25 cellular contexts compared by ENCODE assay signal in the genomic region with DNA sequence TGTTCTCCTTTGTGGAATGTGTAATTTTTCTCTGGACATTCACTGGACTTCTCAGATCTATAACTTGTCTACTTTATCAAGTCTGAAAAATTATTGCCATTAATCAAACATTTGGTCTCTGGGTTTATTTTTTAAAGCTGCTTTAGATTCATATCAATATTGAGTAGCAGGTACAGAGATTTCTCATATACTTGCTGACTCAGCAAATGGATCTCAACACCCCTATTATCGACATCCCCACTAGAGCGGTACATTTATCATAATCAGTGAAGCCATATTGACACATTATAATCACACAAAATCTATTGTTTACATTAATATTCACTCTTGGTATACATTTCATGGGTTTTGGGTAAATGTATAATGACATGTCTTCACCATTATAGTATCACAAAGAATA.
DNase-seq lines count a peak whose midpoint lies in the region; ATAC-seq, FAIRE-seq and TF ChIP-seq lines count a peak whose summit lies in the region.
"Had no signal": no experiment of that assay in that cellular context is flagged by ENCODE, and none has a peak within 500 bp of the region (broad histone marks: within the 10 kb centered on the region; RNA-seq: fewer than 3 reads in every experiment).

No MANE protein-coding gene starts in this region.

- H3K9me3 ChIP-seq in A549, result no peaks in the 10 kb centered on the region
- peaks cover 6% of the 10 kb centered on the region for H3K9me3 ChIP-seq in IMR-90 (ENCODE audit: control insufficient read depth, insufficient read depth, low read length)
- H3K9me3 ChIP-seq in K562 (replicated peaks; ENCODE audit: control insufficient read depth, insufficient read depth, low read depth, low read length), result 0 out of 2 replicates have a peak, but pooled peaks cover 2% of the 10 kb centered on the region
- H3K9me3 ChIP-seq: BE2C had no signal

- H3K4me1 ChIP-seq in A549 (no peaks in the 10 kb centered on the region), IMR-90 (ENCODE audit: control insufficient read depth, insufficient read depth, low read length) (no peaks in the 10 kb centered on the region), K562 (replicated peaks in 1 of 2; ENCODE audit: control insufficient read depth in 2 of 2, insufficient read depth in 2 of 2, low read length in 2 of 2) (no peaks in the 10 kb centered on the region)
- H3K4me1 ChIP-seq: BE2C, BLaER1 had no signal

- H3K23ac ChIP-seq in IMR-90 (ENCODE audit: low read depth, low read length), result no peak overlapping the region

- no peak overlapping the region for H2BK20ac ChIP-seq in IMR-90 (ENCODE audit: low read depth, low read length)

- POLR2A ChIA-PET in A549 (lab: Yijun Ruan, JAX) (no interaction called here), IMR-90 (lab: Charles Lee; ENCODE audit: unreplicated experiment) (no interaction called here), K562 (lab: Yijun Ruan, JAX) (no interaction called here)

- no peaks in the 10 kb centered on the region for H3K9me1 ChIP-seq in IMR-90 (ENCODE audit: insufficient read depth, low read length)
- H3K9me1 ChIP-seq in K562 (ENCODE audit: control insufficient read depth, insufficient read depth, low read length), result no peaks in the 10 kb centered on the region

- no peak overlapping the region for H2AK5ac ChIP-seq in IMR-90 (ENCODE audit: low read depth, low read length)

- no peak overlapping the region for H3K4me2 ChIP-seq in A549
- no peak overlapping the region for H3K4me2 ChIP-seq in IMR-90 (ENCODE audit: low read depth, low read length)
- no peak overlapping the region for H3K4me2 ChIP-seq in K562 (ENCODE audit: insufficient read depth, low read length)
- H3K4me2 ChIP-seq: BLaER1 had no signal

- H3K27me3 ChIP-seq in IMR-90 (ENCODE audit: control insufficient read depth, insufficient read depth, low read length) (no peaks in the 10 kb centered on the region), K562 (ENCODE audit: control insufficient read depth in 2 of 2, insufficient read depth in 2 of 2, low read length in 2 of 2) (no peaks in the 10 kb centered on the region)
- H3K27me3 ChIP-seq: BE2C, BLaER1 had no signal

- FAIRE-seq in A549 (lab: Jason Lieb, UNC), result no peak
- no peak for FAIRE-seq in K562 (lab: Jason Lieb, UNC)
- FAIRE-seq: A204.1, GM12878, GM12892, GM18507 had no signal

- no peaks in the 10 kb centered on the region for H3K79me2 ChIP-seq in K562 (ENCODE audit: control insufficient read depth, insufficient read depth, low read length)

- H2AFZ ChIP-seq in IMR-90 (replicated peaks; ENCODE audit: low read length, poor library complexity), result no peak overlapping the region
- H2AFZ ChIP-seq in K562 (ENCODE audit: low read depth, low read length), result no peak overlapping the region

- in situ Hi-C loops in IMR-90 (cut with MboI; ENCODE audit: low sequenced_read_pairs) (no loop called here), K562 (cut with MboI) (no loop called here)

- no peak overlapping the region for H3K56ac ChIP-seq in IMR-90 (ENCODE audit: extremely low read depth, insufficient read depth, low read length)

- no peak for TF ChIP-seq RAD21 in A549 (conservative IDR thresholded peaks at IDR 0.05 in 1 of 2, IDR thresholded peaks at IDR 0.05 in 1 of 2)
- TF ChIP-seq RAD21 in IMR-90 (IDR thresholded peaks at IDR 0.05; ENCODE audit: low read length), result no peak
- no peak for TF ChIP-seq RAD21 in K562 (CRISPR knock-in tag; conservative IDR thresholded peaks at IDR 0.05 in 1 of 2, IDR thresholded peaks at IDR 0.05 in 1 of 2)

- CTCF ChIA-PET in A549 (lab: Yijun Ruan, JAX), result interaction anchor here (0.6 kb wide), 1 partner anchor 81 kb away, joined by 3 read pairs; no protein-coding TSS in a partner anchor
- CTCF ChIA-PET in IMR-90 (lab: Yijun Ruan, JAX), result no interaction called here
- CTCF ChIA-PET in K562 (lab: Yijun Ruan, JAX; ENCODE audit: low intra/inter-chr PET ratio), result no interaction called here

- H3K18ac ChIP-seq in IMR-90 (ENCODE audit: low read depth, low read length), result no peak overlapping the region

- dilution Hi-C loops in IMR-90 (cut with HindIII; ENCODE audit: low sequenced_read_pairs, unreplicated experiment), result no loop called here

- H2AK9ac ChIP-seq in IMR-90 (replicated peaks; ENCODE audit: low read depth, low read length, poor library complexity), result no peak overlapping the region

- H3K79me1 ChIP-seq in IMR-90 (ENCODE audit: low read depth in 1 of 2, low read length in 2 of 2), result no peaks in the 10 kb centered on the region

- no peak for ATAC-seq in A549
- no peak for ATAC-seq in IMR-90 (ENCODE audit: low read depth)
- no peak for ATAC-seq in K562
- no peak for ATAC-seq in HG02642 (IDR thresholded peaks at IDR 0.05; ENCODE audit: poor library complexity, unreplicated experiment)
- no peak for ATAC-seq in HG03139 (IDR thresholded peaks at IDR 0.05; ENCODE audit: unreplicated experiment)
- ATAC-seq: GM12878 had no signal

- no peak overlapping the region for H2BK5ac ChIP-seq in IMR-90 (ENCODE audit: low read depth, low read length, poor library complexity, severe bottlenecking)

- H4K20me1 ChIP-seq in IMR-90 (ENCODE audit: insufficient read depth, low read length), result no peaks in the 10 kb centered on the region
- no peaks in the 10 kb centered on the region for H4K20me1 ChIP-seq in K562 (replicated peaks; ENCODE audit: control insufficient read depth, insufficient read depth, low read length)
- H4K20me1 ChIP-seq: BLaER1 had no signal

- no peak overlapping the region for H3K4ac ChIP-seq in IMR-90 (ENCODE audit: low read depth, low read length)

- no peak for TF ChIP-seq EP300 in A549 (IDR thresholded peaks at IDR 0.05)
- TF ChIP-seq EP300 in K562 (IDR thresholded peaks at IDR 0.05; ENCODE audit: low read length), result no peak

- no peak overlapping the region for H4K8ac ChIP-seq in IMR-90 (ENCODE audit: low read depth in 2 of 2, low read length in 2 of 2)

- no peak overlapping the region for H4K5ac ChIP-seq in IMR-90 (ENCODE audit: low read depth, low read length)

- TF ChIP-seq POLR2A in A549 (IDR thresholded peaks at IDR 0.05; ENCODE audit: low read length) (no peak), IMR-90 (IDR thresholded peaks at IDR 0.05; ENCODE audit: low read depth, low read length) (no peak), K562 (conservative IDR thresholded peaks at IDR 0.05) (no peak)

- H4K91ac ChIP-seq in IMR-90 (ENCODE audit: insufficient read depth, low read depth, low read length), result no peak overlapping the region

- no peak overlapping the region for H2BK120ac ChIP-seq in IMR-90 (ENCODE audit: low read depth, low read length)

- no peak overlapping the region for H3K14ac ChIP-seq in IMR-90 (replicated peaks; ENCODE audit: low read depth, low read length)

- BruUV-seq in IMR-90 (replicated peaks; lab: Mats Ljungman, UMichigan) (no TSS peak), K562 (replicated peaks; lab: Mats Ljungman, UMichigan) (no TSS peak)

- H2BK15ac ChIP-seq in IMR-90 (ENCODE audit: low read depth, low read length), result no peak overlapping the region

- TF ChIP-seq CTCF in A549 (IDR thresholded peaks at IDR 0.05) (no peak), IMR-90 (conservative IDR thresholded peaks at IDR 0.05; ENCODE audit: low read depth, low read length) (no peak), K562 (IDR thresholded peaks at IDR 0.05 in 2 of 3, conservative IDR thresholded peaks at IDR 0.05 in 1 of 3; ENCODE audit: insufficient read depth in 2 of 3, low read depth in 1 of 3, low read length in 3 of 3) (no peak)

- 43% methylated on average over 2 of the region's 2 CpGs for WGBS in A549 (ENCODE audit: missing lambda C conversion rate)
- WGBS in IMR-90 (ENCODE audit: extremely low coverage in 2 of 2, insufficient read length in 1 of 2), 2 experiments, result no CpG with 5 or more reads among the region's 2 CpGs
- 0% methylated on average over 2 of the region's 2 CpGs for WGBS in K562 (ENCODE audit: insufficient coverage, low coverage, missing lambda C conversion rate)

- H3K27ac ChIP-seq in A549, result no peak overlapping the region
- no peak overlapping the region for H3K27ac ChIP-seq in IMR-90 (ENCODE audit: insufficient read depth, low read length)
- H3K27ac ChIP-seq in K562 (ENCODE audit: extremely low read depth, low read depth, low read length), result no peak overlapping the region
- H3K27ac ChIP-seq: BLaER1 had no signal

- DNase-seq in A549 (ENCODE audit: low read depth in 1 of 2, low spot score in 1 of 2) (no peak), IMR-90 (no peak), K562 (ENCODE audit: extremely low read depth in 1 of 4, low spot score in 3 of 4) (no peak), iPS-NIHi7 (ENCODE audit: extremely low spot score) (no peak)
- DNase-seq: 8988T; BE2C; C1 segment of cervical spinal cord; CD4-positive, alpha-beta memory T cell; CD4-positive, CD25-positive, alpha-beta regulatory T cell; CD8-positive, alpha-beta memory T cell; COR-L47; DMS 273 treated with DMSO at 0.1 percent for 48 hours; DMS153; DMS53; DMS79; DND-41; EL; GDM1 had no signal

- intact Hi-C loops in IMR-90 (cut with micrococcal nuclease), result no loop called here
- intact Hi-C loops in K562 (cut with micrococcal nuclease), result no loop called here

- H3K9ac ChIP-seq in IMR-90 (ENCODE audit: low read depth, low read length) (no peak overlapping the region), K562 (ENCODE audit: insufficient read depth in 1 of 2, low read depth in 2 of 2, low read length in 2 of 2) (no peak overlapping the region)
- H3K9ac ChIP-seq: BLaER1 had no signal

- H3K36me3 ChIP-seq in IMR-90 (ENCODE audit: control insufficient read depth, insufficient read depth, low read length) (no peaks in the 10 kb centered on the region), K562 (ENCODE audit: control insufficient read depth, insufficient read depth, low read length) (no peaks in the 10 kb centered on the region)
- H3K36me3 ChIP-seq: BE2C, BLaER1 had no signal

- no peak overlapping the region for H3K4me3 ChIP-seq in A549
- no peak overlapping the region for H3K4me3 ChIP-seq in IMR-90 (ENCODE audit: insufficient read depth, low read depth, low read length)
- no peak overlapping the region for H3K4me3 ChIP-seq in K562
- H3K4me3 ChIP-seq: BLaER1, GM12878 had no signal

TF ChIP-seq in A549, 52 proteins besides CTCF, POLR2A, EP300 and RAD21:
- no peak for TF ChIP-seq TP53 (CRISPR knock-in tag; IDR thresholded peaks at IDR 0.05)
- TF ChIP-seq EHMT2 (IDR thresholded peaks at IDR 0.05; ENCODE audit: low read depth), result no peak
- peak; percentile 90 for TF ChIP-seq MAFK (IDR thresholded peaks at IDR 0.05; ENCODE audit: partially characterized antibody)
- no peak for TF ChIP-seq HOXB5 (CRISPR knock-in tag; IDR thresholded peaks at IDR 0.05)
TF ChIP-seq in A549: peak in this region for 1.

TF ChIP-seq in IMR-90, 13 proteins besides CTCF, POLR2A, EP300 and RAD21:
- peak; percentile 98 for TF ChIP-seq MAFK (IDR thresholded peaks at IDR 0.05; ENCODE audit: low read depth, low read length)
- TF ChIP-seq BHLHE40 (IDR thresholded peaks at IDR 0.05; ENCODE audit: low read depth, low read length), result no peak

TF ChIP-seq in K562, 482 proteins besides CTCF, POLR2A, EP300 and RAD21 (continues in another document):
- TF ChIP-seq TGIF2 (CRISPR knock-in tag; IDR thresholded peaks at IDR 0.05) (no peak), C11orf30 (IDR thresholded peaks at IDR 0.05; ENCODE audit: low read depth) (peak; percentile 54; the same call in 1 of the 2 replicates), KDM1A (IDR thresholded peaks at IDR 0.05) (no peak), MAFK (IDR thresholded peaks at IDR 0.05; ENCODE audit: low read length) (peak; percentile 96), STAT5A (IDR thresholded peaks at IDR 0.05; ENCODE audit: borderline replicate concordance, low read length) (no peak), NR1H2 (CRISPR knock-in tag; IDR thresholded peaks at IDR 0.05) (no peak), ZNF316 (IDR thresholded peaks at IDR 0.05) (peak; percentile 77)
